Comparison of ENCODE assay signal across 1 cellular context in genomic region chr11:86484795-86485166, GRCh38.
A peak's percentile ranks its signal among the peaks of the same experiment; 100 is the strongest.
TF ChIP-seq lines count a peak whose summit lies in the region.

No MANE protein-coding gene starts in this region.

TF ChIP-seq in A549, 52 proteins besides CTCF, POLR2A, EP300 and RAD21 (continued from another document):
- TF ChIP-seq E2F6 (IDR thresholded peaks at IDR 0.05; ENCODE audit: borderline replicate concordance, low read depth) (no peak), CEBPB (IDR thresholded peaks at IDR 0.05) (no peak), SREBF2 (IDR thresholded peaks at IDR 0.05) (no peak), FOSB (CRISPR knock-in tag; IDR thresholded peaks at IDR 0.05) (peak; percentile 75; the same call in 1 of the 2 replicates), FOSL2 (IDR thresholded peaks at IDR 0.05) (no peak), FOSL2 (CRISPR knock-in tag; IDR thresholded peaks at IDR 0.05) (no peak), ATOH8 (CRISPR knock-in tag; IDR thresholded peaks at IDR 0.05; ENCODE audit: low read depth) (0 out of 2 replicates have a peak, but pooled peaks have one; percentile 13), ZSCAN20 (CRISPR knock-in tag; IDR thresholded peaks at IDR 0.05) (0 out of 2 replicates have a peak, but pooled peaks have one; percentile 7), POLR2AphosphoS2 (conservative IDR thresholded peaks at IDR 0.05; ENCODE audit: low read length) (no peak), RNF2 (IDR thresholded peaks at IDR 0.05; ENCODE audit: borderline replicate concordance, low read depth) (no peak), RCOR1 (IDR thresholded peaks at IDR 0.05; ENCODE audit: low read depth, low read length) (no peak), KDM5A (IDR thresholded peaks at IDR 0.05) (no peak), KDM1A (IDR thresholded peaks at IDR 0.05; ENCODE audit: low read depth) (peak; percentile 96), BHLHE40 (IDR thresholded peaks at IDR 0.05; ENCODE audit: low read depth, low read length) (no peak), TFCP2L1 (CRISPR knock-in tag; IDR thresholded peaks at IDR 0.05) (no peak), HOXA7 (CRISPR knock-in tag; IDR thresholded peaks at IDR 0.05) (no peak), ZFP36 (IDR thresholded peaks at IDR 0.05; ENCODE audit: borderline replicate concordance, partially characterized antibody) (peak; percentile 81), TP53 (CRISPR knock-in tag; IDR thresholded peaks at IDR 0.05) (no peak), CHD4 (IDR thresholded peaks at IDR 0.05; ENCODE audit: borderline replicate concordance) (peak; percentile 86), PHF8 (IDR thresholded peaks at IDR 0.05; ENCODE audit: borderline replicate concordance, low read depth) (no peak), NR3C1 (IDR thresholded peaks at IDR 0.05) (no peak), HEYL (CRISPR knock-in tag; IDR thresholded peaks at IDR 0.05) (no peak), JUNB (IDR thresholded peaks at IDR 0.05) (no peak), MAFK (IDR thresholded peaks at IDR 0.05; ENCODE audit: partially characterized antibody) (no peak)
- TF ChIP-seq, protein P1, sequence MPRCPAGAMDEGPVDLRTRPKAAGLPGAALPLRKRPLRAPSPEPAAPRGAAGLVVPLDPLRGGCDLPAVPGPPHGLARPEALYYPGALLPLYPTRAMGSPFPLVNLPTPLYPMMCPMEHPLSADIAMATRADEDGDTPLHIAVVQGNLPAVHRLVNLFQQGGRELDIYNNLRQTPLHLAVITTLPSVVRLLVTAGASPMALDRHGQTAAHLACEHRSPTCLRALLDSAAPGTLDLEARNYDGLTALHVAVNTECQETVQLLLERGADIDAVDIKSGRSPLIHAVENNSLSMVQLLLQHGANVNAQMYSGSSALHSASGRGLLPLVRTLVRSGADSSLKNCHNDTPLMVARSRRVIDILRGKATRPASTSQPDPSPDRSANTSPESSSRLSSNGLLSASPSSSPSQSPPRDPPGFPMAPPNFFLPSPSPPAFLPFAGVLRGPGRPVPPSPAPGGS (IDR thresholded peaks at IDR 0.05): no peak
- TF ChIP-seq, protein P2, sequence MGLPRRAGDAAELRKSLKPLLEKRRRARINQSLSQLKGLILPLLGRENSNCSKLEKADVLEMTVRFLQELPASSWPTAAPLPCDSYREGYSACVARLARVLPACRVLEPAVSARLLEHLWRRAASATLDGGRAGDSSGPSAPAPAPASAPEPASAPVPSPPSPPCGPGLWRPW (IDR thresholded peaks at IDR 0.05): no peak
